20 cellular contexts compared by ENCODE assay signal in the genomic region with DNA sequence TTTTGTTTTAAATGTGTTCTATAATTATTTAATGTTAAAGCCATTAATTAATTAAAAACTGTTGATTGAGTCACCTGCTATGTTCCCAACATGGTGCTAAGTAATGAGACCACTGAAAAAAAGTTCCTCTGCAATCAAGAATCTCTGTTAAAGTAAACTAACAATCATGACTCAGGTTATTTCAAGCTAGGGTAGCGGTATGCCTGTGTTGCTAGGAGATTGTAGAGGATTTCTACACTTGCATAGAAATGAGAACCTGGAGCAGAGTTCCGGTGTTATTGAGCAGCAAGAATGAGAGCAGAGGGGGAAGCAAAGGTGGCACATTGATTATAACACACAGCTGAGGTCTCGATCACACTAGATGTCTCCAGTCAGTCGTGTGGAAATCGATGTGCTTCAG. TPM values are rescaled to one million over a fixed set of nuclear protein-coding genes. Genes with fewer than 3 reads are reported as not detected.
DNase-seq lines count a peak whose midpoint lies in the region; ATAC-seq and TF ChIP-seq lines count a peak whose summit lies in the region.
"Had no signal": no experiment of that assay in that cellular context is flagged by ENCODE, and none has a peak within 500 bp of the region (broad histone marks: within the 10 kb centered on the region; RNA-seq: fewer than 3 reads in every experiment).

No MANE protein-coding gene starts in this region.

- POLR2A ChIA-PET in naive thymus-derived CD4-positive, alpha-beta T cell (lab: Charles Lee): no interaction called here

- intact Hi-C loops in naive thymus-derived CD4-positive, alpha-beta T cell (cut with micrococcal nuclease): no loop called here

- no peaks in the 10 kb centered on the region for H3K9me3 ChIP-seq in endodermal cell (ENCODE audit: control insufficient read depth, low read length)
- H3K9me3 ChIP-seq in mesenchymal stem cell (ENCODE audit: control insufficient read depth, low read length): no peaks in the 10 kb centered on the region
- no peaks in the 10 kb centered on the region for H3K9me3 ChIP-seq in naive thymus-derived CD4-positive, alpha-beta T cell (ENCODE audit: control insufficient read depth in 2 of 3, low read length in 3 of 3)
- H3K9me3 ChIP-seq: Caco-2 had no signal

- peaks cover 20% of the 10 kb centered on the region for H3K4me1 Mint-ChIP-seq in endodermal cell
- H3K4me1 Mint-ChIP-seq in naive thymus-derived CD4-positive, alpha-beta T cell: no peaks in the 10 kb centered on the region

- H3K14ac ChIP-seq in mesenchymal stem cell (ENCODE audit: low read length in 2 of 2): no peak overlapping the region

- H3K23ac ChIP-seq in mesenchymal stem cell (ENCODE audit: low read length in 2 of 2): no peak overlapping the region

- H2AK5ac ChIP-seq in mesenchymal stem cell (ENCODE audit: low read length, severe bottlenecking): no peak overlapping the region

- no peak overlapping the region for H4K91ac ChIP-seq in mesenchymal stem cell (ENCODE audit: low read length)

- no peak overlapping the region for H3K4me3 ChIP-seq in endodermal cell (ENCODE audit: low read length)
- no peak overlapping the region for H3K4me3 ChIP-seq in mesenchymal stem cell (ENCODE audit: insufficient read depth in 1 of 2, low read depth in 1 of 2, low read length in 2 of 2)
- no peak overlapping the region for H3K4me3 ChIP-seq in naive thymus-derived CD4-positive, alpha-beta T cell (ENCODE audit: low read length)

- no peak overlapping the region for H3K4ac ChIP-seq in mesenchymal stem cell (ENCODE audit: low read depth in 1 of 2, low read length in 2 of 2)

- DNase-seq in A172 (ENCODE audit: low spot score) (peak; percentile 16), HT1080 (ENCODE audit: low read depth) (peak; percentile 10), endodermal cell (no peak), mesenchymal stem cell (peak; percentile 62), NCI-H748 (lab: John Stamatoyannopoulos, UW; ENCODE audit: unreplicated experiment) (no peak), NCI-H1930 (lab: John Stamatoyannopoulos, UW) (no peak)
- no peak for DNase-seq in naive thymus-derived CD4-positive, alpha-beta T cell
- DNase-seq: Caco-2; CD4-positive, alpha-beta T cell; DMS153; EL; GOT3; NCI-H1092 treated with DMSO at 0.1 percent for 48 hours; NCI-H146; NCI-H446 treated with DMSO at 0.1 percent for 48 hours; NCI-H774; Right ventricle myocardium superior had no signal

- H2BK15ac ChIP-seq in mesenchymal stem cell (ENCODE audit: low read depth, poor library complexity, severe bottlenecking): no peak overlapping the region

- no peak overlapping the region for H3K4me2 ChIP-seq in mesenchymal stem cell (ENCODE audit: low read length, poor library complexity, severe bottlenecking)

- no peak overlapping the region for H2BK5ac ChIP-seq in mesenchymal stem cell (ENCODE audit: low read depth, low read length, poor library complexity, severe bottlenecking)

- no peak for TF ChIP-seq CTCF in endodermal cell (conservative IDR thresholded peaks at IDR 0.05)

- H2AFZ ChIP-seq in mesenchymal stem cell (ENCODE audit: low read depth, low read length): no peak overlapping the region

- no peak overlapping the region for H3K18ac ChIP-seq in mesenchymal stem cell (ENCODE audit: low read depth in 1 of 2, low read length in 2 of 2)

- 67 to 91% methylated on average over 2 to 5 of the region's 5 CpGs for WGBS in endodermal cell (ENCODE audit: insufficient coverage in 1 of 2, insufficient read length in 1 of 2), 2 experiments
- WGBS in mesenchymal stem cell: 84% methylated on average over 5 of the region's 5 CpGs

- no peaks in the 10 kb centered on the region for H3K36me3 Mint-ChIP-seq in endodermal cell (ENCODE audit: low read depth)
- H3K36me3 Mint-ChIP-seq in naive thymus-derived CD4-positive, alpha-beta T cell: no peaks in the 10 kb centered on the region

- no peak overlapping the region for H2BK120ac ChIP-seq in mesenchymal stem cell (ENCODE audit: low read depth, low read length)

- no peaks in the 10 kb centered on the region for H3K36me3 ChIP-seq in endodermal cell (ENCODE audit: control insufficient read depth, insufficient read depth, low read length)
- H3K36me3 ChIP-seq in mesenchymal stem cell (ENCODE audit: control insufficient read depth in 1 of 2, insufficient read depth in 2 of 2, low read depth in 1 of 2, low read length in 2 of 2): no peaks in the 10 kb centered on the region
- H3K36me3 ChIP-seq in naive thymus-derived CD4-positive, alpha-beta T cell (ENCODE audit: control insufficient read depth in 2 of 3, insufficient read depth in 3 of 3, low read length in 3 of 3): no peaks in the 10 kb centered on the region

- no peaks in the 10 kb centered on the region for H3K79me1 ChIP-seq in mesenchymal stem cell (replicated peaks; ENCODE audit: low read length, poor library complexity, severe bottlenecking)

- CTCF ChIA-PET in naive thymus-derived CD4-positive, alpha-beta T cell (lab: Charles Lee): no interaction called here

- H3K9me3 Mint-ChIP-seq in endodermal cell: peaks cover 2% of the 10 kb centered on the region
- peaks cover 0 to 8% (median 0%) of the 10 kb centered on the region in 11 donors for H3K9me3 Mint-ChIP-seq in naive thymus-derived CD4-positive, alpha-beta T cell
- H3K9me3 Mint-ChIP-seq: CD4-positive, alpha-beta T cell had no signal

- H3K27me3 Mint-ChIP-seq in endodermal cell (ENCODE audit: insufficient read depth): no peaks in the 10 kb centered on the region
- H3K27me3 Mint-ChIP-seq in naive thymus-derived CD4-positive, alpha-beta T cell: peaks cover 0 to 21% (median 15%) of the 10 kb centered on the region in 5 donors

- no peak overlapping the region for H4K8ac ChIP-seq in mesenchymal stem cell (ENCODE audit: low read length)

- no peak for ATAC-seq in naive thymus-derived CD4-positive, alpha-beta T cell

- H3K27me3 ChIP-seq in endodermal cell (ENCODE audit: control insufficient read depth, insufficient read depth, low read length, poor library complexity, severe bottlenecking): no peaks in the 10 kb centered on the region
- H3K27me3 ChIP-seq in mesenchymal stem cell (ENCODE audit: control insufficient read depth in 1 of 2, insufficient read depth in 1 of 2, low read length in 2 of 2): no peaks in the 10 kb centered on the region
- H3K27me3 ChIP-seq in naive thymus-derived CD4-positive, alpha-beta T cell (ENCODE audit: control insufficient read depth in 2 of 2, insufficient read depth in 2 of 2, low read length in 2 of 2): no peaks in the 10 kb centered on the region

- no peak overlapping the region for H3K4me3 Mint-ChIP-seq in endodermal cell
- no peak overlapping the region for H3K4me3 Mint-ChIP-seq in naive thymus-derived CD4-positive, alpha-beta T cell
- H3K4me3 Mint-ChIP-seq: CD4-positive, alpha-beta T cell had no signal

- H2BK12ac ChIP-seq in mesenchymal stem cell (ENCODE audit: low read length in 2 of 2): no peak overlapping the region

- no peak overlapping the region for H3K27ac Mint-ChIP-seq in endodermal cell
- H3K27ac Mint-ChIP-seq in naive thymus-derived CD4-positive, alpha-beta T cell: no peak overlapping the region
- H3K27ac Mint-ChIP-seq: CD4-positive, alpha-beta T cell had no signal

- H3K9ac ChIP-seq in endodermal cell (ENCODE audit: extremely low read depth, low read length, poor library complexity, severe bottlenecking) (no peak overlapping the region), mesenchymal stem cell (ENCODE audit: low read length) (no peak overlapping the region)

- peaks cover 18% of the 10 kb centered on the region for H3K4me1 ChIP-seq in endodermal cell (ENCODE audit: control insufficient read depth, insufficient read depth, low read length)
- no peaks in the 10 kb centered on the region for H3K4me1 ChIP-seq in mesenchymal stem cell (ENCODE audit: control insufficient read depth, insufficient read depth, low read depth, low read length)
- H3K4me1 ChIP-seq in naive thymus-derived CD4-positive, alpha-beta T cell (ENCODE audit: control insufficient read depth in 2 of 2, insufficient read depth in 2 of 2, low read length in 2 of 2): no peaks in the 10 kb centered on the region
- H3K4me1 ChIP-seq: Caco-2 had no signal

- H3K27ac ChIP-seq in endodermal cell (ENCODE audit: low read depth, low read length): peak overlapping the region; percentile 78
- H3K27ac ChIP-seq in mesenchymal stem cell (ENCODE audit: low read length, poor library complexity, severe bottlenecking): no peak overlapping the region
- no peak overlapping the region for H3K27ac ChIP-seq in naive thymus-derived CD4-positive, alpha-beta T cell (ENCODE audit: low read depth, low read length)

RNA-seq across cellular contexts. Expression of gene C3orf85, which starts 41.4 kb away (rescaled TPM):
- not detected in 2 replicates for total RNA-seq in A172 (2014; rRNA removed; shearing (Covaris generic))
- total RNA-seq in HT1080 (2014; rRNA removed; shearing (Covaris generic)): not detected in 2 replicates
- not detected in 2 replicates for polyA plus RNA-seq in HT1080 (2015; cell fraction: cytosol; rRNA removed)
- polyA plus RNA-seq in HT1080 (2015; cell fraction: nucleus; rRNA removed): not detected in 2 replicates
- not detected for total RNA-seq in endodermal cell
- not detected for polyA plus RNA-seq in endodermal cell (2013, experiment 1 of 2)
- not detected for polyA plus RNA-seq in endodermal cell (2013, experiment 2 of 2)
- not detected for polyA plus RNA-seq in mesenchymal stem cell (2013, experiment 1 of 2)
- polyA plus RNA-seq in mesenchymal stem cell (2013, experiment 2 of 2): not detected
- total RNA-seq in naive thymus-derived CD4-positive, alpha-beta T cell: not detected
- not detected for polyA plus RNA-seq in naive thymus-derived CD4-positive, alpha-beta T cell
- total RNA-seq: CD4-positive, alpha-beta T cell; LHCN-M2; OCI-LY7; Right ventricle myocardium superior had no signal
- polyA plus RNA-seq: BJ had no signal

RNA-seq across cellular contexts. Expression of gene MORC1, which starts 60.0 kb away (rescaled TPM):
- total RNA-seq in A172 (2014; rRNA removed; shearing (Covaris generic)): not detected in 2 replicates
- 0.11 TPM in 1 of 2 replicates, not detected in the other for total RNA-seq in HT1080 (2014; rRNA removed; shearing (Covaris generic))
- polyA plus RNA-seq in HT1080 (2015; cell fraction: cytosol; rRNA removed): not detected in 2 replicates
- not detected in 2 replicates for polyA plus RNA-seq in HT1080 (2015; cell fraction: nucleus; rRNA removed)
- total RNA-seq in endodermal cell: not detected
- not detected for polyA plus RNA-seq in endodermal cell (2013, experiment 1 of 2)
- not detected for polyA plus RNA-seq in endodermal cell (2013, experiment 2 of 2)
- not detected for polyA plus RNA-seq in mesenchymal stem cell (2013, experiment 1 of 2)
- polyA plus RNA-seq in mesenchymal stem cell (2013, experiment 2 of 2): not detected
- under 1 TPM in 1 of 5 experiments, not detected in 4; 0.12 TPM for total RNA-seq in naive thymus-derived CD4-positive, alpha-beta T cell
- polyA plus RNA-seq in naive thymus-derived CD4-positive, alpha-beta T cell: not detected
- total RNA-seq: Caco-2; CD4-positive, alpha-beta T cell; LHCN-M2; OCI-LY7; Right ventricle myocardium superior had no signal
- polyA plus RNA-seq: BJ had no signal

Comparison
In these comparisons a context has a peak if more than half of its experiments do, and no peak if none do; other contexts are left out.
1. DNase-seq: peak in A172 (single experiment), HT1080 (single experiment) and mesenchymal stem cell (single experiment); none in endodermal cell (single experiment), NCI-H748 (single experiment), naive thymus-derived CD4-positive, alpha-beta T cell (0 of 9) and NCI-H1930 (0 of 2).